In the genomic region with DNA sequence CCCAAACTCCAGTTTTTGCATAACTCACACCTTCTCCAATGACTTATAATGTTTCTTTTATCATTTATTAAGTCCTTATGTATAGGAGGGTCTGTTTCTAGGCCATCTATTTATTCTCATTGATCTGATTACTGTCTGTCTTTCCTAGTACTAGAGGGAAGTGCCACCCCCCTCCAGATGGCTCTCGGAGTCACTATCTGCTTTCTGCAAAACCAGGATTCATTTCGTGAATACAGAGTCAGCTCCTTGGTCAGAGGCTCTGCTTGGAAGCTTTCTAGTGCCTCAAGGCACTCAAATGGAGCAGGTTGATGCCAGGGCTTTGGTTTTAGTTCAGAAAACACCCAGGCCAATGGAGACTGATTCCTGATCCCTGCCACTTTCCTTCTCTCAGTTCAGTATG, we compare ENCODE assay signal across 15 cellular contexts.
DNase-seq lines count a peak whose midpoint lies in the region; ATAC-seq and TF ChIP-seq lines count a peak whose summit lies in the region.
"Had no signal": no experiment of that assay in that cellular context is flagged by ENCODE, and none has a peak within 500 bp of the region (broad histone marks: within the 10 kb centered on the region; RNA-seq: fewer than 3 reads in every experiment).

No MANE protein-coding gene starts in this region.

- no peaks in the 10 kb centered on the region for H3K79me1 ChIP-seq in mesendoderm (ENCODE audit: low read length)

- no peak overlapping the region for H3K9ac ChIP-seq in mesendoderm (ENCODE audit: low read length)

- no peaks in the 10 kb centered on the region for H3K36me3 ChIP-seq in mesendoderm (ENCODE audit: control insufficient read depth, insufficient read depth, low read length)
- H3K36me3 ChIP-seq: HAP-1 had no signal

- no peak for ATAC-seq in SK-N-SH treated with all-trans-retinoic acid at 6 μM for 48 hours

- no peak overlapping the region for H3K18ac ChIP-seq in mesendoderm (ENCODE audit: low read length)

- H3K4me2 ChIP-seq in mesendoderm (ENCODE audit: low read length): no peak overlapping the region

- no peak overlapping the region for H2BK5ac ChIP-seq in mesendoderm (ENCODE audit: low read length)

- no peak overlapping the region for H3K27ac ChIP-seq in mesendoderm (ENCODE audit: low read depth, low read length)

- no peak overlapping the region for H2BK120ac ChIP-seq in mesendoderm (ENCODE audit: low read depth, low read length)

- no peak overlapping the region for H2BK15ac ChIP-seq in mesendoderm (replicated peaks; ENCODE audit: low read depth)

- no peak overlapping the region for H2AK5ac ChIP-seq in mesendoderm (ENCODE audit: low read length)

- H3K23ac ChIP-seq in mesendoderm (ENCODE audit: low read length): no peak overlapping the region

- no peak overlapping the region for H3K4me3 ChIP-seq in mesendoderm (ENCODE audit: low read length)
- H3K4me3 ChIP-seq: HAP-1 had no signal

- WGBS in mesendoderm (ENCODE audit: extremely low coverage, insufficient coverage, low lambda C conversion rate): no CpG with 5 or more reads among the region's 2 CpGs

- DNase-seq in NCI-H524 (lab: John Stamatoyannopoulos, UW) (peak; percentile 11 to 62), NCI-H524 treated with DMSO at 0.1 percent for 48 hours (lab: John Stamatoyannopoulos, UW) (no peak), NCI-H82 (lab: John Stamatoyannopoulos, UW) (peak; percentile 95), AML-193 (lab: John Stamatoyannopoulos, UW) (no peak), mesendoderm (no peak), GOT3 (lab: John Stamatoyannopoulos, UW) (no peak)
- DNase-seq: 8988T; C1 segment of cervical spinal cord; Calu3; CD4-positive, alpha-beta T cell; DMS153; DMS79 treated with DMSO at 0.1 percent for 48 hours; EL had no signal

- H3K4me1 ChIP-seq in mesendoderm (ENCODE audit: control insufficient read depth, low read depth, low read length): no peaks in the 10 kb centered on the region
- H3K4me1 ChIP-seq: HAP-1 had no signal

- H4K8ac ChIP-seq in mesendoderm (ENCODE audit: low read depth, low read length): no peak overlapping the region

- no peak overlapping the region for H3K56ac ChIP-seq in mesendoderm (ENCODE audit: low read length)

- H3K27me3 ChIP-seq in mesendoderm (ENCODE audit: insufficient read depth, low read length, poor library complexity): no peaks in the 10 kb centered on the region

- no peak overlapping the region for H3K4ac ChIP-seq in mesendoderm (ENCODE audit: low read depth, low read length)

- no peaks in the 10 kb centered on the region for H3K79me2 ChIP-seq in mesendoderm (ENCODE audit: control insufficient read depth, insufficient read depth, low read length)

- no peak overlapping the region for H4K5ac ChIP-seq in mesendoderm (ENCODE audit: low read length)

TF ChIP-seq in SK-N-SH treated with all-trans-retinoic acid at 6 μM for 48 hours, 23 proteins besides CTCF, POLR2A, EP300 and RAD21:
- TF ChIP-seq, protein P1, sequence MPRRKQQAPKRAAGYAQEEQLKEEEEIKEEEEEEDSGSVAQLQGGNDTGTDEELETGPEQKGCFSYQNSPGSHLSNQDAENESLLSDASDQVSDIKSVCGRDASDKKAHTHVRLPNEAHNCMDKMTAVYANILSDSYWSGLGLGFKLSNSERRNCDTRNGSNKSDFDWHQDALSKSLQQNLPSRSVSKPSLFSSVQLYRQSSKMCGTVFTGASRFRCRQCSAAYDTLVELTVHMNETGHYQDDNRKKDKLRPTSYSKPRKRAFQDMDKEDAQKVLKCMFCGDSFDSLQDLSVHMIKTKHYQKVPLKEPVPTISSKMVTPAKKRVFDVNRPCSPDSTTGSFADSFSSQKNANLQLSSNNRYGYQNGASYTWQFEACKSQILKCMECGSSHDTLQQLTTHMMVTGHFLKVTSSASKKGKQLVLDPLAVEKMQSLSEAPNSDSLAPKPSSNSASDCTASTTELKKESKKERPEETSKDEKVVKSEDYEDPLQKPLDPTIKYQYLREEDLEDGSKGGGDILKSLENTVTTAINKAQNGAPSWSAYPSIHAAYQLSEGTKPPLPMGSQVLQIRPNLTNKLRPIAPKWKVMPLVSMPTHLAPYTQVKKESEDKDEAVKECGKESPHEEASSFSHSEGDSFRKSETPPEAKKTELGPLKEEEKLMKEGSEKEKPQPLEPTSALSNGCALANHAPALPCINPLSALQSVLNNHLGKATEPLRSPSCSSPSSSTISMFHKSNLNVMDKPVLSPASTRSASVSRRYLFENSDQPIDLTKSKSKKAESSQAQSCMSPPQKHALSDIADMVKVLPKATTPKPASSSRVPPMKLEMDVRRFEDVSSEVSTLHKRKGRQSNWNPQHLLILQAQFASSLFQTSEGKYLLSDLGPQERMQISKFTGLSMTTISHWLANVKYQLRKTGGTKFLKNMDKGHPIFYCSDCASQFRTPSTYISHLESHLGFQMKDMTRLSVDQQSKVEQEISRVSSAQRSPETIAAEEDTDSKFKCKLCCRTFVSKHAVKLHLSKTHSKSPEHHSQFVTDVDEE (CRISPR knock-in tag; IDR thresholded peaks at IDR 0.05): peak; percentile 52; the same call in 1 of the 2 replicates
- TF ChIP-seq ESRRG (CRISPR knock-in tag; IDR thresholded peaks at IDR 0.05): no peak
- TF ChIP-seq, protein P2, sequence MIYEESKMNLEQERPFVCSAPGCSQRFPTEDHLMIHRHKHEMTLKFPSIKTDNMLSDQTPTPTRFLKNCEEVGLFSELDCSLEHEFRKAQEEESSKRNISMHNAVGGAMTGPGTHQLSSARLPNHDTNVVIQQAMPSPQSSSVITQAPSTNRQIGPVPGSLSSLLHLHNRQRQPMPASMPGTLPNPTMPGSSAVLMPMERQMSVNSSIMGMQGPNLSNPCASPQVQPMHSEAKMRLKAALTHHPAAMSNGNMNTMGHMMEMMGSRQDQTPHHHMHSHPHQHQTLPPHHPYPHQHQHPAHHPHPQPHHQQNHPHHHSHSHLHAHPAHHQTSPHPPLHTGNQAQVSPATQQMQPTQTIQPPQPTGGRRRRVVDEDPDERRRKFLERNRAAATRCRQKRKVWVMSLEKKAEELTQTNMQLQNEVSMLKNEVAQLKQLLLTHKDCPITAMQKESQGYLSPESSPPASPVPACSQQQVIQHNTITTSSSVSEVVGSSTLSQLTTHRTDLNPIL (CRISPR knock-in tag; IDR thresholded peaks at IDR 0.05; ENCODE audit: low read depth): no peak
- TF ChIP-seq PPARA (CRISPR knock-in tag; IDR thresholded peaks at IDR 0.05; ENCODE audit: borderline replicate concordance): no peak

Comparison
In these comparisons a context has a peak if more than half of its experiments do, and no peak if none do; other contexts are left out.
1. DNase-seq: peak in NCI-H524 (2 of 2) and NCI-H82 (single experiment); none in NCI-H524 treated with DMSO at 0.1 percent for 48 hours (single experiment), AML-193 (0 of 2), mesendoderm (single experiment) and GOT3 (single experiment).